ENCODE assay signal across 1 cellular context in genomic region chr11:65593518-65594414, GRCh38.
TF ChIP-seq lines count a peak whose summit lies in the region.

No MANE protein-coding gene starts in this region.

TF ChIP-seq in HCT116, 20 proteins besides CTCF, POLR2A, EP300 and RAD21 (continued from another document):
- no peak for TF ChIP-seq CEBPB (IDR thresholded peaks at IDR 0.05; ENCODE audit: low read depth)
- TF ChIP-seq TCF7L2 (IDR thresholded peaks at IDR 0.05; ENCODE audit: borderline replicate concordance, extremely low read depth, insufficient read depth, insufficient read length): no peak
- TF ChIP-seq JUND (IDR thresholded peaks at IDR 0.05): no peak
